ENCODE assay signal across 8 cellular contexts in genomic region chr6:166419268-166419667, GRCh38. TPM values are rescaled to one million over a fixed set of nuclear protein-coding genes. Genes with fewer than 3 reads are reported as not detected.
DNase-seq lines count a peak whose midpoint lies in the region; ATAC-seq and TF ChIP-seq lines count a peak whose summit lies in the region.

No MANE protein-coding gene starts in this region.

- H3K27ac ChIP-seq in heart right ventricle: peak overlapping the region in 1 of 10 donors; percentile 41

- peak overlapping the region; percentile 8; the same call in 1 of the 2 replicates for H2AFZ ChIP-seq in Loucy (ENCODE audit: low read length)

- DNase-seq in GM10248 (ENCODE audit: extremely low spot score) (peak; percentile 58), occipital lobe (lab: John Stamatoyannopoulos, UW) (no peak), heart right ventricle (no peak), posterior vena cava (ENCODE audit: low spot score) (no peak)
- peak; percentile 83 for DNase-seq in activated effector memory CD4-positive, alpha-beta T cell treated with anti-CD3 and anti-CD28 coated beads, Interleukin-2, amount 50 U/mL, for 16 hours
- peak in 2 of 3 donors; percentile 36 to 45 for DNase-seq in stimulated activated CD4-positive, alpha-beta T cell treated with anti-CD3 and anti-CD28 coated beads, TNF-alpha, amount 100 ng/mL, for 1 hour (ENCODE audit: low read depth in 3 of 3, low spot score in 1 of 3)

- peak overlapping the region; percentile 61 for H3K9ac ChIP-seq in Loucy (ENCODE audit: low read depth, low read length, poor library complexity, severe bottlenecking)

- no peaks in the 10 kb centered on the region for H3K79me2 ChIP-seq in Loucy (ENCODE audit: insufficient read depth, low read length)

- no peaks in the 10 kb centered on the region; the same call in 1 of the 2 replicates for H3K9me2 ChIP-seq in Loucy (replicated peaks; ENCODE audit: low read depth, low read length)

- no peaks in the 10 kb centered on the region for H4K20me1 ChIP-seq in Loucy (ENCODE audit: insufficient read depth, low read length, poor library complexity, severe bottlenecking)

- H3K4me2 ChIP-seq in Loucy (ENCODE audit: low read depth, low read length, poor library complexity, severe bottlenecking): peak overlapping the region; percentile 66

- CTCF ChIA-PET in GM10248 (lab: Yijun Ruan, JAX): interaction anchor here (1.1 kb wide), 1 partner anchor 14 kb away, joined by 3 read pairs; no protein-coding TSS in a partner anchor

- peak overlapping the region; percentile 50 for H3K4me3 ChIP-seq in Loucy (ENCODE audit: low read length, poor library complexity, severe bottlenecking)
- H3K4me3 ChIP-seq in heart right ventricle: no peak overlapping the region

- peaks cover 12% of the 10 kb centered on the region; the same call in 1 of the 2 replicates for H3F3A ChIP-seq in Loucy (ENCODE audit: low read depth)

- H3K9me3 ChIP-seq in Loucy (ENCODE audit: insufficient read depth, low read depth, low read length) (no peaks in the 10 kb centered on the region), heart right ventricle (no peaks in the 10 kb centered on the region)

- 87 to 93% methylated on average over 7 of the region's 7 CpGs for WGBS in heart right ventricle, 2 donors

- H3K27me3 ChIP-seq in Loucy (ENCODE audit: insufficient read depth, low read length, poor library complexity, severe bottlenecking) (no peaks in the 10 kb centered on the region), heart right ventricle (no peaks in the 10 kb centered on the region)

- POLR2A ChIA-PET in GM10248 (lab: Yijun Ruan, JAX): no interaction called here

- TF ChIP-seq CTCF in GM10248 (IDR thresholded peaks at IDR 0.05; ENCODE audit: control extremely low read depth, extremely low read depth, low read depth, missing control alignments): no peak
- no peak for TF ChIP-seq CTCF in Loucy (conservative IDR thresholded peaks at IDR 0.05; ENCODE audit: low read length)
- no peak for TF ChIP-seq CTCF in heart right ventricle (IDR thresholded peaks at IDR 0.05)

- H3K36me3 ChIP-seq in Loucy (ENCODE audit: insufficient read depth, low read length): no peaks in the 10 kb centered on the region
- peaks cover 0 to 93% (median 26%) of the 10 kb centered on the region in 9 donors for H3K36me3 ChIP-seq in heart right ventricle

- H3K4me1 ChIP-seq in Loucy (ENCODE audit: insufficient read depth, low read length, poor library complexity, severe bottlenecking) (peaks cover 72% of the 10 kb centered on the region), heart right ventricle (peaks cover 0 to 10% (median 0%) of the 10 kb centered on the region in 9 donors)

- peak; percentile 96 for ATAC-seq in GM21786 (IDR thresholded peaks at IDR 0.05; ENCODE audit: unreplicated experiment)
- ATAC-seq in heart right ventricle: no peak

- intact Hi-C loops in heart right ventricle (cut with DNase I) (no loop called here), posterior vena cava (cut with DNase I) (no loop called here)

RNA-seq across cellular contexts. Expression of gene MPC1, which starts 36.5 kb away (rescaled TPM):
- 57.7 TPM for total RNA-seq in occipital lobe
- 100 to 1,000 TPM; 276 to 736 (median 588) TPM for total RNA-seq in heart right ventricle
- 100 to 1,000 TPM; 358 to 359 TPM for polyA plus RNA-seq in heart right ventricle
- 10 to 100 TPM; 50.9 to 66.3 TPM for total RNA-seq in posterior vena cava

Comparison
In these comparisons a context has a peak if more than half of its experiments do, and no peak if none do; other contexts are left out.
1. DNase-seq: peak in GM10248 (single experiment), activated effector memory CD4-positive, alpha-beta T cell treated with anti-CD3 and anti-CD28 coated beads, Interleukin-2, amount 50 U/mL, for 16 hours (single experiment) and stimulated activated CD4-positive, alpha-beta T cell treated with anti-CD3 and anti-CD28 coated beads, TNF-alpha, amount 100 ng/mL, for 1 hour (2 of 3); none in occipital lobe (single experiment), heart right ventricle (0 of 2) and posterior vena cava (single experiment).